ENCODE assay signal across 9 cellular contexts in genomic region chr21:34517491-34518245, GRCh38. TPM values are rescaled to one million over a fixed set of nuclear protein-coding genes. Genes with fewer than 3 reads are reported as not detected.
DNase-seq lines count a peak whose midpoint lies in the region; ATAC-seq and TF ChIP-seq lines count a peak whose summit lies in the region.
"Had no signal": no experiment of that assay in that cellular context is flagged by ENCODE, and none has a peak within 500 bp of the region (broad histone marks: within the 10 kb centered on the region; RNA-seq: fewer than 3 reads in every experiment).

No MANE protein-coding gene starts in this region.

- no peaks in the 10 kb centered on the region for H3K9me3 Mint-ChIP-seq in activated T-cell treated with anti-CD3 and anti-CD28 coated beads, Interleukin-2, amount 50 U/mL, for 72 hours
- H3K9me3 Mint-ChIP-seq in stimulated activated naive CD8-positive, alpha-beta T cell treated with anti-CD3 and anti-CD28 coated beads, Interleukin-15, amount 100 ng/mL, for 72 hours = no peaks in the 10 kb centered on the region

- in situ Hi-C loops in HAP-1 (cut with MboI; ENCODE audit: low sequenced_read_pairs) = no loop called here

- H3K36me3 Mint-ChIP-seq in activated T-cell treated with anti-CD3 and anti-CD28 coated beads, Interleukin-2, amount 50 U/mL, for 72 hours (ENCODE audit: insufficient read depth in 2 of 2) = peaks cover 0 to 3% of the 10 kb centered on the region in 2 donors

- H3K27me3 ChIP-seq in HAP-1 (ENCODE audit: low read depth) = no peaks in the 10 kb centered on the region

- TF ChIP-seq CTCF in fibroblast of mammary gland (conservative IDR thresholded peaks at IDR 0.05; ENCODE audit: control insufficient read depth, insufficient read depth, low read depth, low read length) = peak; percentile 24

- ATAC-seq in activated T-cell treated with anti-CD3 and anti-CD28 coated beads, Interleukin-2, amount 50 U/mL, for 72 hours (replicated peaks in 1 of 2) = peak; percentile 82 to 83
- peak; percentile 96 for ATAC-seq in stimulated activated naive CD8-positive, alpha-beta T cell treated with anti-CD3 and anti-CD28 coated beads, Interleukin-15, amount 100 ng/mL, for 72 hours
- ATAC-seq in HG02973 (IDR thresholded peaks at IDR 0.05; ENCODE audit: unreplicated experiment) = no peak

- no peak overlapping the region for H3K27ac Mint-ChIP-seq in activated T-cell treated with anti-CD3 and anti-CD28 coated beads, Interleukin-2, amount 50 U/mL, for 72 hours
- peak overlapping the region in 1 of 2 donors; percentile 15 for H3K27ac Mint-ChIP-seq in stimulated activated naive CD8-positive, alpha-beta T cell treated with anti-CD3 and anti-CD28 coated beads, Interleukin-15, amount 100 ng/mL, for 72 hours

- DNase-seq in activated T-cell treated with anti-CD3 and anti-CD28 coated beads, Interleukin-2, amount 50 U/mL, for 72 hours = peak; percentile 25
- DNase-seq in activated T-cell treated with anti-CD3 and anti-CD28 coated beads for 4 hours = no peak
- DNase-seq in RPMI8226 = peak; percentile 26
- no peak for DNase-seq in fibroblast of mammary gland (ENCODE audit: low read depth)
- peak; percentile 17 to 26 for DNase-seq in stimulated activated naive CD8-positive, alpha-beta T cell treated with anti-CD3 and anti-CD28 coated beads, Interleukin-15, amount 100 ng/mL, for 72 hours
- DNase-seq in superior temporal gyrus (ENCODE audit: extremely low spot score) = no peak
- DNase-seq in HAP-1 (ENCODE audit: low spot score in 2 of 2) = no peak

- no peaks in the 10 kb centered on the region; the same call in 1 of the 2 replicates for H3K36me3 ChIP-seq in HAP-1 (replicated peaks)

- no peaks in the 10 kb centered on the region for H3K27me3 Mint-ChIP-seq in activated T-cell treated with anti-CD3 and anti-CD28 coated beads, Interleukin-2, amount 50 U/mL, for 72 hours (ENCODE audit: low read depth)
- no peaks in the 10 kb centered on the region for H3K27me3 Mint-ChIP-seq in stimulated activated naive CD8-positive, alpha-beta T cell treated with anti-CD3 and anti-CD28 coated beads, Interleukin-15, amount 100 ng/mL, for 72 hours

- peaks cover 3% of the 10 kb centered on the region; the same call in 1 of the 2 replicates for H3K4me1 ChIP-seq in HAP-1
- H3K4me1 ChIP-seq: prostate gland had no signal

- H3K4me3 ChIP-seq in fibroblast of mammary gland (ENCODE audit: control insufficient read depth, low read depth, low read length) = no peak overlapping the region
- H3K4me3 ChIP-seq in HAP-1 = no peak overlapping the region
- H3K4me3 ChIP-seq: prostate gland had no signal

- H3K9me3 ChIP-seq in HAP-1 = no peaks in the 10 kb centered on the region
- H3K9me3 ChIP-seq: prostate gland had no signal

- no peak overlapping the region for H3K4me3 Mint-ChIP-seq in activated T-cell treated with anti-CD3 and anti-CD28 coated beads, Interleukin-2, amount 50 U/mL, for 72 hours
- peak overlapping the region in 1 of 2 donors; percentile 2 for H3K4me3 Mint-ChIP-seq in stimulated activated naive CD8-positive, alpha-beta T cell treated with anti-CD3 and anti-CD28 coated beads, Interleukin-15, amount 100 ng/mL, for 72 hours

- peaks cover 19% of the 10 kb centered on the region for H3K4me1 Mint-ChIP-seq in activated T-cell treated with anti-CD3 and anti-CD28 coated beads, Interleukin-2, amount 50 U/mL, for 72 hours (ENCODE audit: low read depth)
- peaks cover 24% of the 10 kb centered on the region for H3K4me1 Mint-ChIP-seq in stimulated activated naive CD8-positive, alpha-beta T cell treated with anti-CD3 and anti-CD28 coated beads, Interleukin-15, amount 100 ng/mL, for 72 hours

RNA-seq across cellular contexts. Expression of gene KCNE1, which starts 5.7 kb away (rescaled TPM):
- under 1 TPM; 0.37 to 0.41 TPM for total RNA-seq in activated T-cell treated with anti-CD3 and anti-CD28 coated beads, Interleukin-2, amount 50 U/mL, for 72 hours

Comparison
In these comparisons a context has a peak if more than half of its experiments do, and no peak if none do; other contexts are left out.
1. DNase-seq: peak in activated T-cell treated with anti-CD3 and anti-CD28 coated beads, Interleukin-2, amount 50 U/mL, for 72 hours (2 of 2), RPMI8226 (single experiment) and stimulated activated naive CD8-positive, alpha-beta T cell treated with anti-CD3 and anti-CD28 coated beads, Interleukin-15, amount 100 ng/mL, for 72 hours (2 of 2); none in activated T-cell treated with anti-CD3 and anti-CD28 coated beads for 4 hours (single experiment), fibroblast of mammary gland (single experiment), superior temporal gyrus (single experiment) and HAP-1 (0 of 2).